Comparison of ENCODE assay signal across 14 cellular contexts in the genomic region with DNA sequence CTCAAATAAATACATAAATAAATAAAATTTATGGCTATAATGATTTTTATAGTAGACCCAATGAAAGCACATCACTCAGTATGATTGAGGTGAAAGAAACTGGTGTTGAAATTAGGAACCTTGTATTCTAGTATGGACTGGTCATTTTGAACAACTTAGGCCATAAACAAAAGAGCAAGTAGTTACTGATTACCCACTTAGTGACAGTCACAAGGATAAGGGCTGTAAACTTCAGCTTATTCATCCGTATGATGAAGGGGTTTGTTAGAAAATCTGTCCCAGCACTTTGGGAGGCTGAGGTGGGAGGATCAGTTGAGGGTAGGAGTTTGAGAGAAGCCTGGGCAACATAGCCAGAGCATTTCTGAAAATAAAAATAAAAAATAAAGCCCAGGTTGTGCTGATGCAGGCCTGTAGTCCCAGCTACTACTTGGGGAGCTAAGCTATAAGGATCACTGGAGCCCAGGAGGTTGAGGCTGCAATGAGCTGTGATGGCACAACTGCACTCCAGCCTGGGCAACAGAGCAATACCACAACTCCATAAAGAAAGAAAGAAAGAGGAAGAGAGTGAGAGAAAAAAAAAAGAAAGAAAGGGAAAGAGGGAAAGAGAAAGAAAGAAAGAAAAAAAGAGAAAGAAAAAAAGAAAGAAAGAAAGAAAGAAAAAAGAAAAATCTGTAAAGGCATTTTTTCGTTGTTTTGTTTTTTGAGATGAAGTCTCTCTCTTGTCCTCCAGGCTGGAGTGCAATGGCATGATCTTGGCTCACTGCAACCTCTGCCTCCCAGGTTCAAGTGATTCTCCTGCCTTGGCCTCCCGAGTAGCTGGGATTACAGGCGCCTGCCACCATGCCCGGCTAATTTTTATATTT.
"Had no signal": no experiment of that assay in that cellular context is flagged by ENCODE, and none has a peak within 500 bp of the region (broad histone marks: within the 10 kb centered on the region; RNA-seq: fewer than 3 reads in every experiment).

No MANE protein-coding gene starts in this region.

- H3K27me3 ChIP-seq: ascending aorta, esophagus squamous epithelium, foreskin keratinocyte, upper lobe of left lung had no signal

- H3K27ac ChIP-seq: ascending aorta, foreskin keratinocyte had no signal

- H3K4me3 ChIP-seq: ascending aorta, esophagus squamous epithelium, upper lobe of left lung had no signal

- DNase-seq: activated CD4-positive, alpha-beta T cell treated with anti-CD3 and anti-CD28 coated beads for 1 hour; activated CD4-positive, alpha-beta T cell treated with anti-CD3 and anti-CD28 coated beads, Interleukin-2, amount 50 U/mL, for 48 hours; activated CD8-positive, alpha-beta memory T cell treated with anti-CD3 and anti-CD28 coated beads, Interleukin-2, amount 10 ng/mL, durations not matched to agents 7 days and 5 days; activated gamma-delta T cell treated with Interleukin-2 at 50 U/mL for 16 hours; activated T-cell treated with anti-CD3 and anti-CD28 coated beads, Interleukin-2, amount 50 U/mL, for 24 hours; esophagus squamous epithelium; foreskin keratinocyte; midbrain; substantia nigra; upper lobe of left lung had no signal

- ATAC-seq: activated CD8-positive, alpha-beta memory T cell treated with anti-CD3 and anti-CD28 coated beads, Interleukin-2, amount 10 ng/mL, durations not matched to agents 7 days and 5 days; foreskin keratinocyte; right cardiac atrium; stimulated activated effector memory CD8-positive, alpha-beta T cell treated with anti-CD3 and anti-CD28 coated beads, Interleukin-12 subunit alpha, Interleukin-12 subunit beta, amount 100 ng/mL, for 72 hours had no signal

- FAIRE-seq: keratinocyte had no signal

- H3K36me3 ChIP-seq: ascending aorta, esophagus squamous epithelium, upper lobe of left lung had no signal

- H3K9me3 ChIP-seq: ascending aorta, esophagus squamous epithelium, upper lobe of left lung had no signal
